In the genomic region with DNA sequence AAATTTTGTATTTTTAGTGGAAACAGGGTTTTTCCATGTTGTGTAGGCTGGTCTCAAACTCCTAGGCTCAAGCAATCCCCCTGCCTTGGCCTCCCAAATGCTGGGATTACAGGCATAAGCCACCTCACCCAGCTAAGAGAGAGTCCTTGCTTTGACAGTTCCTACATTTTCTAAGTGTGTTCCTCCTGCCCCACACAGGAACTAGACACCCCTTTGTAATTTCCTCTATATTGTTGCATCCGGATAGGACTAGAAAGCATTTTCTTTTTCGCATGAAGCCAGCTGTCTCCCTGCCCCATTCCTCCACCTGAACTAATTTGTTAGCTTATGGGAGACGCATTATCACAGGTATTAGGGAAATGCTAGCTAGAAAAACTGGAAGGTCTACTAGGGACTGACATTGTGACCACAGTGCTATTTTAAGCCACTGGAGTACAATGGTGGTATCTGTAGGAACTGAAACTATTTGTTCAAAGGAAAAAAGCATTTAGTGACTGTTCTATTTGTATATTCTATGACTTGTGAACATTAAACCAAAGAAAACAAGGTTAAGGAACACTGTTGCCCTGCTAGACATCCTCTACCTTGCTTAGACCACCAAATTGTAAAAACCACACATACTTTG, we compare ENCODE assay signal across 9 cellular contexts.
DNase-seq lines count a peak whose midpoint lies in the region; ATAC-seq and TF ChIP-seq lines count a peak whose summit lies in the region.
"Had no signal": no experiment of that assay in that cellular context is flagged by ENCODE, and none has a peak within 500 bp of the region (broad histone marks: within the 10 kb centered on the region; RNA-seq: fewer than 3 reads in every experiment).

No MANE protein-coding gene starts in this region.

- no peaks in the 10 kb centered on the region for H3K36me3 ChIP-seq in heart left ventricle

- 55 to 75% (median 62%) methylated on average over 3 of the region's 3 CpGs for WGBS in heart left ventricle, 4 donors

- ATAC-seq in heart left ventricle: peak; percentile 33 to 67 (median 48)
- ATAC-seq in left cardiac atrium: no peak
- ATAC-seq in HG03442 (IDR thresholded peaks at IDR 0.05; ENCODE audit: unreplicated experiment): peak; percentile 72

- H3K4me1 ChIP-seq in heart left ventricle: peaks cover 0 to 28% (median 13%) of the 10 kb centered on the region in 12 donors

- H3K27me3 Mint-ChIP-seq in dendritic cell treated with granulocyte-macrophage colony-stimulating factor and Interleukin-4, amounts not matched to agents 40 ng/mL and 50 ng/mL, for 4 days: no peaks in the 10 kb centered on the region

- intact Hi-C loops in heart left ventricle (cut with DNase I) (no loop called here), left cardiac atrium (cut with DNase I) (no loop called here)
- intact Hi-C loops in dendritic cell treated with granulocyte-macrophage colony-stimulating factor and Interleukin-4, amounts not matched to agents 40 ng/mL and 50 ng/mL, for 4 days (cut with micrococcal nuclease): no loop called here

- H3K4me1 Mint-ChIP-seq in dendritic cell treated with granulocyte-macrophage colony-stimulating factor and Interleukin-4, amounts not matched to agents 40 ng/mL and 50 ng/mL, for 4 days (ENCODE audit: low read depth): peaks cover 23% of the 10 kb centered on the region

- H3K9me3 ChIP-seq in heart left ventricle: no peaks in the 10 kb centered on the region

- peak overlapping the region in 11 of 12 donors; percentile 14 to 58 (median 33) for H3K27ac ChIP-seq in heart left ventricle

- no peak overlapping the region for H3K4me3 ChIP-seq in heart left ventricle

- H3K27ac Mint-ChIP-seq in dendritic cell treated with granulocyte-macrophage colony-stimulating factor and Interleukin-4, amounts not matched to agents 40 ng/mL and 50 ng/mL, for 4 days: peak overlapping the region; percentile 35

- H3K27me3 ChIP-seq in heart left ventricle: no peaks in the 10 kb centered on the region

- DNase-seq in heart left ventricle (no peak), left cardiac atrium (no peak), SW 1271 (lab: John Stamatoyannopoulos, UW) (no peak), NCI-H2107 treated with DMSO at 0.1 percent for 48 hours (lab: John Stamatoyannopoulos, UW; ENCODE audit: unreplicated experiment) (no peak), NCI-H1092 treated with DMSO at 0.1 percent for 48 hours (lab: John Stamatoyannopoulos, UW) (no peak), NCI-H345 treated with DMSO at 0.1 percent for 48 hours (lab: John Stamatoyannopoulos, UW; ENCODE audit: unreplicated experiment) (no peak)
- DNase-seq: NCI-H1105 treated with DMSO at 0.1 percent for 48 hours had no signal

- TF ChIP-seq CTCF in heart left ventricle (IDR thresholded peaks at IDR 0.05): no peak

- no peaks in the 10 kb centered on the region for H3K9me3 Mint-ChIP-seq in dendritic cell treated with granulocyte-macrophage colony-stimulating factor and Interleukin-4, amounts not matched to agents 40 ng/mL and 50 ng/mL, for 4 days

- TF ChIP-seq POLR2A in heart left ventricle (IDR thresholded peaks at IDR 0.05): no peak

- H3K36me3 Mint-ChIP-seq in dendritic cell treated with granulocyte-macrophage colony-stimulating factor and Interleukin-4, amounts not matched to agents 40 ng/mL and 50 ng/mL, for 4 days (ENCODE audit: low read depth): no peaks in the 10 kb centered on the region

- H3K4me3 Mint-ChIP-seq in dendritic cell treated with granulocyte-macrophage colony-stimulating factor and Interleukin-4, amounts not matched to agents 40 ng/mL and 50 ng/mL, for 4 days: peak overlapping the region; percentile 45

Comparison
In these comparisons a context has a peak if more than half of its experiments do, and no peak if none do; other contexts are left out.
1. ATAC-seq: peak in heart left ventricle (4 of 4) and HG03442 (single experiment); none in left cardiac atrium (0 of 2).